ENCODE assay signal across 8 cellular contexts in the genomic region with DNA sequence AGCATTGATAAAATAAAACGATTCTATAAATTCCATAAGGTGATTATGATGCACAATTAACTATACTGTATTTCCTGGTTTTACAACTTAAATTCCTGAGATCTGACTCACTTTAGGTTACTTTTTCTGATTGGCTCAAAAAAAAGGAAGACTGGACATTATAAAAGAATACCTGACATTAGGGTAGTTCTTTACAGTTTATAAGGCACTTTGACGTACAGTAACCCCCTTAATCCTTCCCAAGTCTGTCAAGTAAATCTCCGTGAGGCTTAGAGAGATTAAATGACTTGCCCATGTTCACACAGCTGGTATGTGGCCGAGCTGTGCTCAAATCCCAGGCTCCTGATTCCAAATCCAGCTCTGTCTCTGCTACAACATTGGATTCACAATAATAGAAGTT. TPM values are rescaled to one million over a fixed set of nuclear protein-coding genes. Genes with fewer than 3 reads are reported as not detected.
A peak's percentile ranks its signal among the peaks of the same experiment; 100 is the strongest.
DNase-seq lines count a peak whose midpoint lies in the region; ATAC-seq, FAIRE-seq and TF ChIP-seq lines count a peak whose summit lies in the region.

No MANE protein-coding gene starts in this region.

- H3K4me1 ChIP-seq in keratinocyte (ENCODE audit: control insufficient read depth, extremely low read depth, insufficient read depth, low read length) (peaks cover 14% of the 10 kb centered on the region), testis (peaks cover 17% of the 10 kb centered on the region)

- H3K79me2 ChIP-seq in keratinocyte (ENCODE audit: control insufficient read depth, insufficient read depth, low read length) = peaks cover 37% of the 10 kb centered on the region

- peak overlapping the region; percentile 100 for H3K27ac Mint-ChIP-seq in activated CD4-positive, alpha-beta T cell treated with anti-CD3 and anti-CD28 coated beads, Interleukin-2, amount 10 ng/mL, durations not matched to agents 7 days and 5 days
- H3K27ac Mint-ChIP-seq in activated CD8-positive, alpha-beta T cell treated with anti-CD3 and anti-CD28 coated beads, Interleukin-2, amount 10 ng/mL, durations not matched to agents 7 days and 5 days = peak overlapping the region; percentile 94

- peak overlapping the region; percentile 89 for H3K4me2 ChIP-seq in keratinocyte (ENCODE audit: control insufficient read depth, extremely low read depth, insufficient read depth, low read depth, low read length)

- H3K9me1 ChIP-seq in keratinocyte (ENCODE audit: control insufficient read depth, extremely low read depth, insufficient read depth, low read length) = no peaks in the 10 kb centered on the region

- H3K27me3 Mint-ChIP-seq in activated CD4-positive, alpha-beta T cell treated with anti-CD3 and anti-CD28 coated beads, Interleukin-2, amount 10 ng/mL, durations not matched to agents 7 days and 5 days = no peaks in the 10 kb centered on the region
- peaks cover 2% of the 10 kb centered on the region for H3K27me3 Mint-ChIP-seq in activated CD8-positive, alpha-beta T cell treated with anti-CD3 and anti-CD28 coated beads, Interleukin-2, amount 10 ng/mL, durations not matched to agents 7 days and 5 days (ENCODE audit: low read depth)

- no peaks in the 10 kb centered on the region for H4K20me1 ChIP-seq in keratinocyte (ENCODE audit: control insufficient read depth, extremely low read depth, insufficient read depth, low read length)

- H3K27me3 ChIP-seq in keratinocyte (ENCODE audit: control insufficient read depth, extremely low read depth, insufficient read depth, low read length) = no peaks in the 10 kb centered on the region
- no peaks in the 10 kb centered on the region for H3K27me3 ChIP-seq in testis

- no peak for FAIRE-seq in keratinocyte (lab: Jason Lieb, UNC)

- peak overlapping the region; percentile 81 for H3K27ac ChIP-seq in keratinocyte (ENCODE audit: control insufficient read depth, insufficient read depth, low read length)
- peak overlapping the region in 1 of 2 donors; percentile 97 for H3K27ac ChIP-seq in testis

- H3K9me3 ChIP-seq in keratinocyte (ENCODE audit: control insufficient read depth, low read depth, low read length) (no peaks in the 10 kb centered on the region), testis (no peaks in the 10 kb centered on the region)

- peak overlapping the region; percentile 75 to 100 (median 76) for H3K4me3 ChIP-seq in keratinocyte (ENCODE audit: control insufficient read depth in 2 of 3, extremely low read depth in 1 of 3, insufficient read depth in 2 of 3, low read depth in 1 of 3, low read length in 3 of 3)
- H3K4me3 ChIP-seq in testis = peak overlapping the region; percentile 90 to 92

- dilution Hi-C loops in keratinocyte (cut with MboI; ENCODE audit: extremely low pct_ligation_motif_present, low sequenced_read_pairs) = no loop called here

- intact Hi-C loops in testis (cut with DNase I; ENCODE audit: low total_unique reads) = no loop called here

- no peak for ATAC-seq in activated CD8-positive, alpha-beta T cell treated with anti-CD3 and anti-CD28 coated beads, Interleukin-2, amount 10 ng/mL, durations not matched to agents 7 days and 5 days
- no peak for ATAC-seq in omental fat pad (ENCODE audit: low FRiP score)

- H3K36me3 ChIP-seq in keratinocyte (ENCODE audit: control insufficient read depth in 2 of 2, extremely low read depth in 1 of 2, insufficient read depth in 2 of 2, low read length in 2 of 2) (no peaks in the 10 kb centered on the region), testis (ENCODE audit: low read depth, missing control alignments) (no peaks in the 10 kb centered on the region)

- 45 to 56% methylated on average over 4 of the region's 4 CpGs for WGBS in testis, 2 donors

- CTCF ChIA-PET in activated CD4-positive, alpha-beta T cell treated with anti-CD3 and anti-CD28 coated beads, Interleukin-2, amount 10 ng/mL, durations not matched to agents 7 days and 5 days (lab: Charles Lee) = no interaction called here
- CTCF ChIA-PET in activated CD8-positive, alpha-beta T cell treated with anti-CD3 and anti-CD28 coated beads, Interleukin-2, amount 10 ng/mL, durations not matched to agents 7 days and 5 days (lab: Charles Lee) = no interaction called here

- no peak for DNase-seq in activated CD4-positive, alpha-beta T cell treated with anti-CD3 and anti-CD28 coated beads, Interleukin-2, amount 10 ng/mL, durations not matched to agents 7 days and 5 days
- no peak for DNase-seq in activated CD4-positive, alpha-beta T cell treated with anti-CD3 and anti-CD28 coated beads, Interleukin-2, amount 50 U/mL, for 4 hours
- no peak for DNase-seq in activated CD8-positive, alpha-beta T cell treated with anti-CD3 and anti-CD28 coated beads, Interleukin-2, amount 10 ng/mL, durations not matched to agents 7 days and 5 days
- DNase-seq in keratinocyte (ENCODE audit: low read depth, low spot score) (no peak), testis (no peak), AG08395 (ENCODE audit: low spot score) (no peak), omental fat pad (ENCODE audit: low spot score) (no peak), NCI-H774 (lab: John Stamatoyannopoulos, UW) (no peak)

- H3K9me3 Mint-ChIP-seq in activated CD4-positive, alpha-beta T cell treated with anti-CD3 and anti-CD28 coated beads, Interleukin-2, amount 10 ng/mL, durations not matched to agents 7 days and 5 days = no peaks in the 10 kb centered on the region
- H3K9me3 Mint-ChIP-seq in activated CD8-positive, alpha-beta T cell treated with anti-CD3 and anti-CD28 coated beads, Interleukin-2, amount 10 ng/mL, durations not matched to agents 7 days and 5 days (ENCODE audit: insufficient read depth) = no peaks in the 10 kb centered on the region

- TF ChIP-seq CTCF in keratinocyte (optimal IDR thresholded peaks at IDR 0.05 in 1 of 3, IDR thresholded peaks at IDR 0.05 in 1 of 3, conservative IDR thresholded peaks at IDR 0.05 in 1 of 3; ENCODE audit: extremely low read depth in 1 of 3, insufficient read depth in 2 of 3, low read length in 3 of 3) (no peak), testis (IDR thresholded peaks at IDR 0.05) (no peak), omental fat pad (IDR thresholded peaks at IDR 0.05) (no peak)

- peaks cover 13% of the 10 kb centered on the region for H3K36me3 Mint-ChIP-seq in activated CD4-positive, alpha-beta T cell treated with anti-CD3 and anti-CD28 coated beads, Interleukin-2, amount 10 ng/mL, durations not matched to agents 7 days and 5 days (ENCODE audit: low read depth)
- H3K36me3 Mint-ChIP-seq in activated CD8-positive, alpha-beta T cell treated with anti-CD3 and anti-CD28 coated beads, Interleukin-2, amount 10 ng/mL, durations not matched to agents 7 days and 5 days (ENCODE audit: low read depth) = peaks cover 18% of the 10 kb centered on the region

- peak overlapping the region; percentile 74 for H2AFZ ChIP-seq in keratinocyte (ENCODE audit: control insufficient read depth, low read length)

- no peak for TF ChIP-seq POLR2A in testis (IDR thresholded peaks at IDR 0.05)

- peak overlapping the region; percentile 99 for H3K4me3 Mint-ChIP-seq in activated CD4-positive, alpha-beta T cell treated with anti-CD3 and anti-CD28 coated beads, Interleukin-2, amount 10 ng/mL, durations not matched to agents 7 days and 5 days
- H3K4me3 Mint-ChIP-seq in activated CD8-positive, alpha-beta T cell treated with anti-CD3 and anti-CD28 coated beads, Interleukin-2, amount 10 ng/mL, durations not matched to agents 7 days and 5 days = peak overlapping the region; percentile 79

- POLR2A ChIA-PET in activated CD4-positive, alpha-beta T cell treated with anti-CD3 and anti-CD28 coated beads, Interleukin-2, amount 10 ng/mL, durations not matched to agents 7 days and 5 days (lab: Charles Lee) = no interaction called here
- POLR2A ChIA-PET in activated CD8-positive, alpha-beta T cell treated with anti-CD3 and anti-CD28 coated beads, Interleukin-2, amount 10 ng/mL, durations not matched to agents 7 days and 5 days (lab: Charles Lee) = interaction anchor here (0.6 to 0.8 kb wide), 3 partner anchors 34 to 580 kb away, joined by 3 to 4 read pairs (median 3); partner anchors contain the start of gene MINDY2

- H3K4me1 Mint-ChIP-seq in activated CD4-positive, alpha-beta T cell treated with anti-CD3 and anti-CD28 coated beads, Interleukin-2, amount 10 ng/mL, durations not matched to agents 7 days and 5 days = peaks cover 27% of the 10 kb centered on the region
- peaks cover 19% of the 10 kb centered on the region for H3K4me1 Mint-ChIP-seq in activated CD8-positive, alpha-beta T cell treated with anti-CD3 and anti-CD28 coated beads, Interleukin-2, amount 10 ng/mL, durations not matched to agents 7 days and 5 days (ENCODE audit: low read depth)

- H3K9ac ChIP-seq in keratinocyte (ENCODE audit: control insufficient read depth, extremely low read depth, insufficient read depth, low read length) = peak overlapping the region; percentile 98

RNA-seq across cellular contexts. Expression of gene SLTM, which starts 1.0 kb away (rescaled TPM):
- total RNA-seq in activated CD4-positive, alpha-beta T cell treated with anti-CD3 and anti-CD28 coated beads, Interleukin-2, amount 10 ng/mL, durations not matched to agents 7 days and 5 days = 100 to 1,000 TPM; 116 to 128 TPM
- 100 to 1,000 TPM; 120 to 122 TPM for total RNA-seq in activated CD8-positive, alpha-beta T cell treated with anti-CD3 and anti-CD28 coated beads, Interleukin-2, amount 10 ng/mL, durations not matched to agents 7 days and 5 days
- polyA plus RNA-seq in keratinocyte = 28.7 to 58.9 TPM (median 31.3 TPM) in 3 replicates
- 426 TPM for polyA plus RNA-seq in keratinocyte (2011; ENCODE audit: low read depth)
- polyA plus RNA-seq in keratinocyte (2011; cell fraction: cytosol; rRNA removed) = 25.1 and 32.8 TPM in 2 replicates
- polyA plus RNA-seq in keratinocyte (2011; cell fraction: nucleus; rRNA removed) = 95.5 and 128 TPM in 2 replicates
- polyA plus RNA-seq in keratinocyte (2012; ENCODE audit: low replicate concordance) = 63.6 and 64.6 TPM in 2 replicates
- polyA minus RNA-seq in keratinocyte = 11.1 to 59.3 TPM (median 48.7 TPM) in 3 replicates
- 11.1 TPM for polyA minus RNA-seq in keratinocyte (2011; cell fraction: cytosol; rRNA and poly(A)+ RNA removed)
- polyA minus RNA-seq in keratinocyte (2011; cell fraction: nucleus; rRNA and poly(A)+ RNA removed) = 41.8 and 60.1 TPM in 2 replicates
- total RNA-seq in testis = 100 to 1,000 TPM in 1 of 2 donors, 10 to 100 TPM in 1; 92.7 to 116 TPM
- 29.7 TPM for polyA plus RNA-seq in testis (ENCODE audit: insufficient read depth, low read depth, low replicate concordance)
- 100 to 1,000 TPM in 3 of 4 donors, 10 to 100 TPM in 1; 95.9 to 157 (median 123) TPM for total RNA-seq in omental fat pad

RNA-seq across cellular contexts. Expression of gene RNF111, which starts 52.9 kb away (rescaled TPM):
- total RNA-seq in activated CD4-positive, alpha-beta T cell treated with anti-CD3 and anti-CD28 coated beads, Interleukin-2, amount 10 ng/mL, durations not matched to agents 7 days and 5 days = 10 to 100 TPM; 39.2 to 44.2 TPM
- 10 to 100 TPM; 36.7 to 38.9 TPM for total RNA-seq in activated CD8-positive, alpha-beta T cell treated with anti-CD3 and anti-CD28 coated beads, Interleukin-2, amount 10 ng/mL, durations not matched to agents 7 days and 5 days
- polyA plus RNA-seq in keratinocyte (20.4 to 31.2 TPM (median 27.4 TPM) in 3 replicates), testis (ENCODE audit: insufficient read depth, low read depth, low replicate concordance) (23.1 TPM)
- 33.1 TPM for polyA plus RNA-seq in keratinocyte (2011; ENCODE audit: low read depth)
- polyA plus RNA-seq in keratinocyte (2011; cell fraction: cytosol; rRNA removed) = 8.4 and 16.9 TPM in 2 replicates
- polyA plus RNA-seq in keratinocyte (2011; cell fraction: nucleus; rRNA removed) = 37.6 and 42.3 TPM in 2 replicates
- polyA plus RNA-seq in keratinocyte (2012; ENCODE audit: low replicate concordance) = 16.4 and 18.1 TPM in 2 replicates
- 67.3 to 106 TPM (median 87.6 TPM) in 3 replicates for polyA minus RNA-seq in keratinocyte
- 22.6 TPM for polyA minus RNA-seq in keratinocyte (2011; cell fraction: cytosol; rRNA and poly(A)+ RNA removed)
- polyA minus RNA-seq in keratinocyte (2011; cell fraction: nucleus; rRNA and poly(A)+ RNA removed) = 64.7 and 95.1 TPM in 2 replicates
- total RNA-seq in testis (10 to 100 TPM; 26.8 to 32.8 TPM), omental fat pad (10 to 100 TPM; 15.4 to 28.7 (median 24.1) TPM)
